In the genomic region with DNA sequence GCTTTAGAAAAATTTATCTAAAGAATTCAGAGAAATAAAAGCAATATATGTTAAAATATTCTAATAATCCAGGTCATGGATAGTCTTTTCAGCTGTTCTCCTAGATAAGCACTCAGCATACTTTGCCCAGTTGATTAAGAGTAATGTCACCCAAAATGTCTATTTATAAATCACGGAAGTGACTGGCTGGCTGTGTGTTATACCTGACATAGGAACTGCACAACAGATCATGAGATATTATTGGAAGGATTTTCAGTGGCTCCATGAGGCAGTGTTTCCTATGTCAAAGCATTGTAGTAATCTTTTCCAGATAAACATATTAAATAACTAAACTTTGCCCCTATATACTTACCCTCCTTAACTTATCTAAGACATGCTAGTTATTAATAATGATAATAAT, we compare ENCODE assay signal across 23 cellular contexts.
DNase-seq lines count a peak whose midpoint lies in the region; ATAC-seq and TF ChIP-seq lines count a peak whose summit lies in the region.
"Had no signal": no experiment of that assay in that cellular context is flagged by ENCODE, and none has a peak within 500 bp of the region (broad histone marks: within the 10 kb centered on the region; RNA-seq: fewer than 3 reads in every experiment).

No MANE protein-coding gene starts in this region.

- peaks cover 14% of the 10 kb centered on the region for H3K36me3 Mint-ChIP-seq in activated B cell treated with CpG ODN at 0.5 μM for 24 hours (ENCODE audit: low read depth)

- intact Hi-C loops in left cardiac atrium (cut with DNase I), result loop anchor here in 1 of 2 donors (5.0 kb wide), 1 partner anchor 607 kb away; no protein-coding TSS in a partner anchor
- intact Hi-C loops in activated B cell treated with CpG ODN at 0.5 μM for 24 hours (cut with micrococcal nuclease), result loop anchor here (5.0 to 10.0 kb wide), 2 partner anchors 181 to 587 kb away; no protein-coding TSS in a partner anchor
- intact Hi-C loops in right cardiac atrium (cut with DNase I), result no loop called here
- intact Hi-C loops in tibial artery (cut with DNase I; ENCODE audit: low total_unique reads), result no loop called here

- no peaks in the 10 kb centered on the region for H3K36me3 ChIP-seq in right atrium auricular region
- H3K36me3 ChIP-seq in tibial artery, result no peaks in the 10 kb centered on the region
- H3K36me3 ChIP-seq: BLaER1, SJCRH30 had no signal

- POLR2A ChIA-PET in activated B cell treated with CpG ODN at 0.5 μM for 24 hours (lab: Charles Lee), result no interaction called here

- H3K9me3 ChIP-seq in right atrium auricular region, result no peaks in the 10 kb centered on the region
- H3K9me3 ChIP-seq in right cardiac atrium (ENCODE audit: control insufficient read depth, low read length), result no peaks in the 10 kb centered on the region
- H3K9me3 ChIP-seq in tibial artery, result no peaks in the 10 kb centered on the region
- H3K9me3 ChIP-seq: BLaER1, SJCRH30 had no signal

- CTCF ChIA-PET in activated B cell treated with CpG ODN at 0.5 μM for 24 hours (lab: Charles Lee), result no interaction called here

- H3K27ac Mint-ChIP-seq in activated B cell treated with CpG ODN at 0.5 μM for 24 hours, result peak overlapping the region; percentile 47
- H3K27ac Mint-ChIP-seq: CD4-positive, alpha-beta memory T cell had no signal

- H3K4me3 ChIP-seq in right atrium auricular region (no peak overlapping the region), right cardiac atrium (ENCODE audit: low read length) (no peak overlapping the region), tibial artery (no peak overlapping the region)
- H3K4me3 ChIP-seq: BLaER1, GM12878, GM23248, SJCRH30 had no signal

- H3K27ac ChIP-seq in right atrium auricular region (no peak overlapping the region), right cardiac atrium (ENCODE audit: low read length) (no peak overlapping the region), tibial artery (peak overlapping the region; percentile 22 to 29)
- H3K27ac ChIP-seq: BLaER1, GM23248, SJCRH30 had no signal

- H3K4me1 ChIP-seq in right atrium auricular region (peaks cover 0 to 19% of the 10 kb centered on the region in 2 donors), right cardiac atrium (ENCODE audit: control insufficient read depth, insufficient read depth, low read length) (no peaks in the 10 kb centered on the region), tibial artery (peaks cover 0 to 19% (median 16%) of the 10 kb centered on the region in 4 donors)
- H3K4me1 ChIP-seq: BLaER1, SJCRH30 had no signal

- TF ChIP-seq CTCF in right atrium auricular region (IDR thresholded peaks at IDR 0.05) (no peak), activated B cell treated with CpG ODN at 0.5 μM for 24 hours (IDR thresholded peaks at IDR 0.05) (no peak), tibial artery (IDR thresholded peaks at IDR 0.05) (no peak)

- ATAC-seq in left cardiac atrium (peak; percentile 32 to 51), activated B cell treated with CpG ODN at 0.5 μM for 24 hours (ENCODE audit: low read depth) (no peak), right cardiac atrium (peak; percentile 48 to 50), GM19395 (IDR thresholded peaks at IDR 0.05; ENCODE audit: unreplicated experiment) (no peak), HG02610 (IDR thresholded peaks at IDR 0.05; ENCODE audit: unreplicated experiment) (no peak), GM21717 (IDR thresholded peaks at IDR 0.05; ENCODE audit: unreplicated experiment) (no peak)
- ATAC-seq: GM12878 had no signal

- H3K9me3 Mint-ChIP-seq in activated B cell treated with CpG ODN at 0.5 μM for 24 hours, result peaks cover 3% of the 10 kb centered on the region
- H3K9me3 Mint-ChIP-seq: CD4-positive, alpha-beta memory T cell had no signal

- H3K27me3 Mint-ChIP-seq in activated B cell treated with CpG ODN at 0.5 μM for 24 hours, result no peaks in the 10 kb centered on the region
- H3K27me3 Mint-ChIP-seq: CD4-positive, alpha-beta memory T cell had no signal

- H3K27me3 ChIP-seq in right atrium auricular region (no peaks in the 10 kb centered on the region), right cardiac atrium (ENCODE audit: control insufficient read depth, insufficient read depth) (no peaks in the 10 kb centered on the region), tibial artery (no peaks in the 10 kb centered on the region)
- H3K27me3 ChIP-seq: BLaER1, SJCRH30 had no signal

- 42% methylated on average over 1 of the region's 1 CpG for WGBS in right cardiac atrium

- H3K4me3 Mint-ChIP-seq in activated B cell treated with CpG ODN at 0.5 μM for 24 hours, result no peak overlapping the region
- H3K4me3 Mint-ChIP-seq: CD4-positive, alpha-beta memory T cell had no signal

- H3K4me1 Mint-ChIP-seq in activated B cell treated with CpG ODN at 0.5 μM for 24 hours, result peaks cover 4% of the 10 kb centered on the region
- H3K4me1 Mint-ChIP-seq: CD4-positive, alpha-beta memory T cell had no signal

- no peak for DNase-seq in left cardiac atrium
- no peak for DNase-seq in right atrium auricular region (ENCODE audit: low spot score)
- no peak for DNase-seq in activated B cell treated with CpG ODN at 0.5 μM for 24 hours
- no peak for DNase-seq in right cardiac atrium
- no peak for DNase-seq in tibial artery
- DNase-seq: Calu3; CD4-positive, alpha-beta memory T cell; EL; GM23248; HCEC 1CT; KG1; MV-4-11; NCI-H1694 treated with DMSO at 0.1 percent for 48 hours; NCI-H2227 treated with DMSO at 0.1 percent for 48 hours; NCI-H524; NCI-H82; RPMI8226; SJCRH30 had no signal

Comparison
In these comparisons a context has a peak if more than half of its experiments do, and no peak if none do; other contexts are left out.
1. ATAC-seq: peak in left cardiac atrium (2 of 2) and right cardiac atrium (2 of 2); none in activated B cell treated with CpG ODN at 0.5 μM for 24 hours (single experiment), GM19395 (single experiment), HG02610 (single experiment) and GM21717 (single experiment).
2. H3K27ac ChIP-seq: peak in tibial artery (2 of 2); none in right atrium auricular region (0 of 2) and right cardiac atrium (single experiment).